In genomic region chr6:142851601-142852000, GRCh38 we compare ENCODE assay signal across 2 cellular contexts.
TF ChIP-seq lines count a peak whose summit lies in the region.

No MANE protein-coding gene starts in this region.

TF ChIP-seq in SK-N-SH, 30 proteins besides CTCF, POLR2A, EP300 and RAD21 (continued from another document):
- TF ChIP-seq RCOR1 (IDR thresholded peaks at IDR 0.05; ENCODE audit: low read length) (no peak), REST (IDR thresholded peaks at IDR 0.05; ENCODE audit: low read depth, low read length) (no peak), GATA2 (CRISPR knock-in tag; IDR thresholded peaks at IDR 0.05) (no peak), TAF1 (IDR thresholded peaks at IDR 0.05; ENCODE audit: borderline replicate concordance, low read depth, low read length) (no peak), SMC3 (IDR thresholded peaks at IDR 0.05; ENCODE audit: low read depth, low read length) (no peak), MXI1 (IDR thresholded peaks at IDR 0.05; ENCODE audit: low read depth, low read length) (no peak), EZH2phosphoT487 (IDR thresholded peaks at IDR 0.05; ENCODE audit: borderline replicate concordance, low read depth) (no peak)

TF ChIP-seq in SK-N-SH treated with all-trans-retinoic acid at 6 μM for 48 hours, 23 proteins besides CTCF, POLR2A, EP300 and RAD21 (continued from another document):
- no peak for TF ChIP-seq CSRNP3 (CRISPR knock-in tag; IDR thresholded peaks at IDR 0.05)
- no peak for TF ChIP-seq OSR1 (CRISPR knock-in tag; IDR thresholded peaks at IDR 0.05)
- no peak for TF ChIP-seq ESRRG (CRISPR knock-in tag; IDR thresholded peaks at IDR 0.05)
- TF ChIP-seq ZNF565 (CRISPR knock-in tag; conservative IDR thresholded peaks at IDR 0.05; ENCODE audit: low read depth) = no peak
- TF ChIP-seq TCF4 (CRISPR knock-in tag; IDR thresholded peaks at IDR 0.05; ENCODE audit: borderline replicate concordance) = no peak
- no peak for TF ChIP-seq PATZ1 (CRISPR knock-in tag; IDR thresholded peaks at IDR 0.05; ENCODE audit: borderline replicate concordance)
- no peak for TF ChIP-seq PPARA (CRISPR knock-in tag; IDR thresholded peaks at IDR 0.05; ENCODE audit: borderline replicate concordance)
- no peak for TF ChIP-seq ISL1 (CRISPR knock-in tag; IDR thresholded peaks at IDR 0.05)
- TF ChIP-seq TOX (CRISPR knock-in tag; IDR thresholded peaks at IDR 0.05; ENCODE audit: borderline replicate concordance) = no peak
- TF ChIP-seq CSDC2 (CRISPR knock-in tag; IDR thresholded peaks at IDR 0.05) = no peak
- no peak for TF ChIP-seq ZNF8 (CRISPR knock-in tag; IDR thresholded peaks at IDR 0.05)
- TF ChIP-seq ZNF70 (CRISPR knock-in tag; IDR thresholded peaks at IDR 0.05) = no peak
- TF ChIP-seq ZFP3 (CRISPR knock-in tag; IDR thresholded peaks at IDR 0.05) = no peak
TF ChIP-seq in SK-N-SH treated with all-trans-retinoic acid at 6 μM for 48 hours: peak in this region for 0.
